Comparison of ENCODE assay signal across 8 cellular contexts in genomic region chr14:24310666-24311604, GRCh38. TPM values are rescaled to one million over a fixed set of nuclear protein-coding genes. Genes with fewer than 3 reads are reported as not detected.
DNase-seq lines count a peak whose midpoint lies in the region; ATAC-seq and FAIRE-seq lines count a peak whose summit lies in the region.

Gene LTB4R, plus strand, starts transcription at chr14:24311502. Its CDS starts 4,150 bp downstream, at chr14:24315652.

- peak; percentile 81 for DNase-seq in NOMO-1 treated with dmso at 0.1 percent for 144 hours (lab: John Stamatoyannopoulos, UW; ENCODE audit: unreplicated experiment)
- peak; percentile 70 for DNase-seq in activated naive CD4-positive, alpha-beta T cell treated with Interleukin-2 at 50 U/mL for 16 hours
- DNase-seq in head of caudate nucleus: peak in 41 of 42 donors; percentile 16 to 79 (median 62)
- peak; percentile 50 for DNase-seq in renal cortical epithelial cell (ENCODE audit: low read depth)
- no peak for DNase-seq in RCC 7860 (ENCODE audit: low spot score)
- DNase-seq in NCI-H128 (lab: John Stamatoyannopoulos, UW; ENCODE audit: unreplicated experiment): no peak

- ATAC-seq in GM18502 (IDR thresholded peaks at IDR 0.05; ENCODE audit: poor library complexity, unreplicated experiment) (peak; percentile 72), HG02870 (IDR thresholded peaks at IDR 0.05; ENCODE audit: unreplicated experiment) (peak; percentile 57)

- no peak for FAIRE-seq in RCC 7860 (lab: Jason Lieb, UNC)

- intact Hi-C loops in head of caudate nucleus (cut with DNase I): no loop called here

RNA-seq across cellular contexts. Expression of gene LTB4R, which starts in this region (rescaled TPM):
- 0.17 and 1.3 TPM in 2 replicates for total RNA-seq in renal cortical epithelial cell

Comparison
In these comparisons a context has a peak if more than half of its experiments do, and no peak if none do; other contexts are left out.
1. DNase-seq: peak in NOMO-1 treated with dmso at 0.1 percent for 144 hours (single experiment), activated naive CD4-positive, alpha-beta T cell treated with Interleukin-2 at 50 U/mL for 16 hours (single experiment), head of caudate nucleus (41 of 42) and renal cortical epithelial cell (single experiment); none in RCC 7860 (single experiment) and NCI-H128 (single experiment).